In genomic region chr2:136013286-136013685, GRCh38 we compare ENCODE assay signal across 20 cellular contexts. TPM values are rescaled to one million over a fixed set of nuclear protein-coding genes. Genes with fewer than 3 reads are reported as not detected.
DNase-seq lines count a peak whose midpoint lies in the region; ATAC-seq and TF ChIP-seq lines count a peak whose summit lies in the region.
"Had no signal": no experiment of that assay in that cellular context is flagged by ENCODE, and none has a peak within 500 bp of the region (broad histone marks: within the 10 kb centered on the region; RNA-seq: fewer than 3 reads in every experiment).

No MANE protein-coding gene starts in this region.

- H3K27me3 Mint-ChIP-seq in CD8-positive, alpha-beta memory T cell: no peaks in the 10 kb centered on the region
- no peaks in the 10 kb centered on the region for H3K27me3 Mint-ChIP-seq in activated T-cell treated with anti-CD3 and anti-CD28 coated beads, Interleukin-2, amount 50 U/mL, for 4 hours (ENCODE audit: low read depth)
- H3K27me3 Mint-ChIP-seq: B cell; CD4-positive, alpha-beta memory T cell had no signal

- H3K18ac ChIP-seq in neuronal stem cell (ENCODE audit: low read length): no peak overlapping the region

- no peak overlapping the region for H3K23ac ChIP-seq in neuronal stem cell (ENCODE audit: low read depth, low read length, poor library complexity)

- no peak for ATAC-seq in activated T-cell treated with anti-CD3 and anti-CD28 coated beads, Interleukin-2, amount 50 U/mL, for 4 hours
- ATAC-seq in GM18519 (IDR thresholded peaks at IDR 0.05; ENCODE audit: low FRiP score, unreplicated experiment): no peak
- ATAC-seq: SK-N-SH treated with all-trans-retinoic acid at 6 μM for 48 hours had no signal

- CTCF ChIA-PET in CD8-positive, alpha-beta memory T cell (lab: Charles Lee): interaction anchor here (0.9 kb wide), 1 partner anchor 10 kb away, joined by 3 read pairs; no protein-coding TSS in a partner anchor

- H4K91ac ChIP-seq in neuronal stem cell (ENCODE audit: low read depth, low read length, poor library complexity): no peak overlapping the region

- no peak for DNase-seq in CD8-positive, alpha-beta memory T cell
- DNase-seq in HL-60 (ENCODE audit: low read depth in 1 of 2, low spot score in 1 of 2): no peak
- DNase-seq in dermis blood vessel endothelial cell: peak; percentile 21
- DNase-seq in neuronal stem cell (ENCODE audit: low spot score): no peak
- DNase-seq in activated T-cell treated with anti-CD3 and anti-CD28 coated beads, Interleukin-2, amount 50 U/mL, for 4 hours: no peak
- no peak for DNase-seq in NCI-H526 treated with DMSO at 0.1 percent for 48 hours (lab: John Stamatoyannopoulos, UW)
- DNase-seq: CD4-positive, alpha-beta memory T cell; DMS79; HCEC 1CT; KBM-7; NCI-H1417; NCI-H1930; NCI-H2171; NCI-H446 treated with DMSO at 0.1 percent for 48 hours; NCI-H774; Right ventricle myocardium superior had no signal

- no peak overlapping the region for H2BK5ac ChIP-seq in neuronal stem cell (ENCODE audit: low read length)

- H3K27me3 ChIP-seq in CD8-positive, alpha-beta memory T cell (ENCODE audit: insufficient read depth, low read length, poor library complexity, severe bottlenecking): no peaks in the 10 kb centered on the region
- no peaks in the 10 kb centered on the region for H3K27me3 ChIP-seq in HL-60 (ENCODE audit: insufficient read depth, poor library complexity, severe bottlenecking)
- H3K27me3 ChIP-seq in neuronal stem cell (ENCODE audit: control insufficient read depth in 3 of 3, insufficient read depth in 3 of 3, low read depth in 1 of 3, low read length in 3 of 3): no peaks in the 10 kb centered on the region

- H4K8ac ChIP-seq in neuronal stem cell (ENCODE audit: low read depth, low read length): no peak overlapping the region

- H2BK120ac ChIP-seq in neuronal stem cell (ENCODE audit: low read depth, low read length): no peak overlapping the region

- H3K36me3 Mint-ChIP-seq in CD8-positive, alpha-beta memory T cell: no peaks in the 10 kb centered on the region
- H3K36me3 Mint-ChIP-seq in activated T-cell treated with anti-CD3 and anti-CD28 coated beads, Interleukin-2, amount 50 U/mL, for 4 hours (ENCODE audit: insufficient read depth): peaks cover 2% of the 10 kb centered on the region
- H3K36me3 Mint-ChIP-seq: CD4-positive, alpha-beta memory T cell had no signal

- H3K14ac ChIP-seq in neuronal stem cell (ENCODE audit: low read length): no peak overlapping the region

- H3K4ac ChIP-seq in neuronal stem cell (ENCODE audit: low read length): peak overlapping the region; percentile 29

- no peaks in the 10 kb centered on the region for H3K79me1 ChIP-seq in neuronal stem cell (ENCODE audit: low read depth, low read length)

- H3K9me3 Mint-ChIP-seq in CD8-positive, alpha-beta memory T cell: no peaks in the 10 kb centered on the region
- peaks cover 3% of the 10 kb centered on the region for H3K9me3 Mint-ChIP-seq in activated T-cell treated with anti-CD3 and anti-CD28 coated beads, Interleukin-2, amount 50 U/mL, for 4 hours
- H3K9me3 Mint-ChIP-seq: CD4-positive, alpha-beta memory T cell had no signal

- no peak overlapping the region for H2AK5ac ChIP-seq in neuronal stem cell (ENCODE audit: low read depth, low read length)

- no peak overlapping the region for H3K4me3 Mint-ChIP-seq in CD8-positive, alpha-beta memory T cell
- H3K4me3 Mint-ChIP-seq in activated T-cell treated with anti-CD3 and anti-CD28 coated beads, Interleukin-2, amount 50 U/mL, for 4 hours: no peak overlapping the region
- H3K4me3 Mint-ChIP-seq: B cell; T-helper 1 cell treated with Interleukin-12 subunit alpha and Interleukin-12 subunit beta and Interleukin-4 antibody, amounts not matched to agents 30 μg/mL and 1 μg/mL, for 36 hours had no signal

- no peak overlapping the region for H2BK15ac ChIP-seq in neuronal stem cell (ENCODE audit: low read length)

- H2AFZ ChIP-seq in neuronal stem cell (ENCODE audit: low read length): no peak overlapping the region

- H3K4me2 ChIP-seq in neuronal stem cell (ENCODE audit: insufficient read depth, low read length, poor library complexity, severe bottlenecking): no peak overlapping the region

- H3K9me3 ChIP-seq in CD8-positive, alpha-beta memory T cell (ENCODE audit: low read length): no peaks in the 10 kb centered on the region
- no peaks in the 10 kb centered on the region for H3K9me3 ChIP-seq in neuronal stem cell (replicated peaks in 1 of 2; ENCODE audit: control insufficient read depth in 2 of 2, insufficient read depth in 1 of 2, low read depth in 1 of 2, low read length in 2 of 2)

- POLR2A ChIA-PET in CD8-positive, alpha-beta memory T cell (lab: Charles Lee): no interaction called here

- TF ChIP-seq CTCF in HL-60 (IDR thresholded peaks at IDR 0.05; ENCODE audit: insufficient read depth, low read length): no peak

- no peak overlapping the region for H3K27ac ChIP-seq in CD8-positive, alpha-beta memory T cell (ENCODE audit: low read depth, low read length)
- H3K27ac ChIP-seq in HL-60 (replicated peaks) (peak overlapping the region; percentile 40), neuronal stem cell (replicated peaks; ENCODE audit: low read length) (no peak overlapping the region)

- H3K27ac Mint-ChIP-seq in CD8-positive, alpha-beta memory T cell: peak overlapping the region in 5 of 8 donors; percentile 7 to 54 (median 20)
- H3K27ac Mint-ChIP-seq: B cell; T-helper 1 cell treated with Interleukin-12 subunit alpha and Interleukin-12 subunit beta and Interleukin-4 antibody, amounts not matched to agents 30 μg/mL and 1 μg/mL, for 36 hours had no signal

- H3K4me1 Mint-ChIP-seq in CD8-positive, alpha-beta memory T cell: peaks cover 30 to 48% (median 34%) of the 10 kb centered on the region in 3 donors
- peaks cover 25% of the 10 kb centered on the region for H3K4me1 Mint-ChIP-seq in activated T-cell treated with anti-CD3 and anti-CD28 coated beads, Interleukin-2, amount 50 U/mL, for 4 hours (ENCODE audit: low read depth)

- H3K36me3 ChIP-seq in CD8-positive, alpha-beta memory T cell (ENCODE audit: insufficient read depth, low read length): no peaks in the 10 kb centered on the region
- H3K36me3 ChIP-seq in neuronal stem cell (replicated peaks in 1 of 2; ENCODE audit: control insufficient read depth in 2 of 2, insufficient read depth in 2 of 2, low read length in 2 of 2): no peaks in the 10 kb centered on the region

- WGBS in neuronal stem cell (ENCODE audit: extremely low coverage in 2 of 2, insufficient read length in 2 of 2, insufficient replicate concordance in 1 of 2), 2 donors: no CpG with 5 or more reads among the region's 1 CpG

- H3K4me3 ChIP-seq in CD8-positive, alpha-beta memory T cell (ENCODE audit: low read length): no peak overlapping the region
- no peak overlapping the region for H3K4me3 ChIP-seq in HL-60 (replicated peaks; ENCODE audit: insufficient read depth, low read length)
- H3K4me3 ChIP-seq in neuronal stem cell (ENCODE audit: low read length in 2 of 2): no peak overlapping the region

- peaks cover 6% of the 10 kb centered on the region for H3K4me1 ChIP-seq in CD8-positive, alpha-beta memory T cell (ENCODE audit: insufficient read depth, low read length)
- H3K4me1 ChIP-seq in neuronal stem cell (ENCODE audit: control insufficient read depth in 2 of 2, insufficient read depth in 1 of 2, low read depth in 1 of 2, low read length in 2 of 2): peaks cover 3 to 8% of the 10 kb centered on the region in 2 donors

- H2BK12ac ChIP-seq in neuronal stem cell (ENCODE audit: low read length): no peak overlapping the region

- H3K9ac ChIP-seq in neuronal stem cell (ENCODE audit: low read depth, low read length, poor library complexity): no peak overlapping the region

RNA-seq across cellular contexts. Expression of gene DARS1, which starts 27.9 kb away (rescaled TPM):
- total RNA-seq in CD8-positive, alpha-beta memory T cell: 100 to 1,000 TPM; 143 to 146 TPM
- polyA plus RNA-seq in CD8-positive, alpha-beta memory T cell: 102 TPM
- 53.6 and 79.0 TPM in 2 replicates for total RNA-seq in dermis blood vessel endothelial cell
- polyA plus RNA-seq in neuronal stem cell (2013, experiment 1 of 2): 114 TPM
- polyA plus RNA-seq in neuronal stem cell (2013, experiment 2 of 2): 104 TPM
- 100 to 1,000 TPM in 2 of 3 donors, 10 to 100 TPM in 1; 97.8 to 107 (median 103) TPM for total RNA-seq in activated T-cell treated with anti-CD3 and anti-CD28 coated beads, Interleukin-2, amount 50 U/mL, for 4 hours
